ENCODE assay signal across 3 cellular contexts in the genomic region with DNA sequence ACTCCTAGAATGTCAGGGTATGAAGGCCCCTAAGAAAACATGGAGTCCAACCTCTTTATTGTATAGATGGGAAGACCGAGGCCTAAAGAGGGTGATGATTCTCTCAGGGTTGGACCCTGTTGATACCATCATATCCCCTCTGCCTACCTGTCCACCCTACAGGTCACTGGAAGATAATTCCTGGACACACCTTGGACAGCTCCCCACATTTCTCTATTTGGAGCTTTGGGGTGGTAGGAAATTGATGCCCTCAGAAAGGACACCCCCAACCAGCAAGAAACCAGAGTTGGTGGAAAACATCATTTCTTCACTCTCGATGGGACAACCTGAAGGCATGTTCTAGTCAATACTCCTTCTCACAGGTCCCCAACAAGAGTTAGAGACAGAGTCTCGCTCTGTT.
TF ChIP-seq lines count a peak whose summit lies in the region.

No MANE protein-coding gene starts in this region.

TF ChIP-seq in SK-N-SH, 30 proteins besides CTCF, POLR2A, EP300 and RAD21 (continued from another document):
- TF ChIP-seq REST (IDR thresholded peaks at IDR 0.05; ENCODE audit: low read depth, low read length) (peak; percentile 82), YY1 (IDR thresholded peaks at IDR 0.05; ENCODE audit: low read depth) (no peak)

TF ChIP-seq in SK-N-SH treated with all-trans-retinoic acid at 6 μM for 48 hours, 23 proteins besides CTCF, POLR2A, EP300 and RAD21 (continued from another document):
- TF ChIP-seq PPARA (CRISPR knock-in tag; IDR thresholded peaks at IDR 0.05; ENCODE audit: borderline replicate concordance), result no peak
- TF ChIP-seq PATZ1 (CRISPR knock-in tag; IDR thresholded peaks at IDR 0.05; ENCODE audit: borderline replicate concordance), result no peak
- no peak for TF ChIP-seq TCF4 (CRISPR knock-in tag; IDR thresholded peaks at IDR 0.05; ENCODE audit: borderline replicate concordance)
- TF ChIP-seq ESRRG (CRISPR knock-in tag; IDR thresholded peaks at IDR 0.05), result no peak

TF ChIP-seq in HEK293, 187 proteins besides CTCF, POLR2A, EP300 and RAD21:
- TF ChIP-seq REST (tag by site-specific recombination; IDR thresholded peaks at IDR 0.05) (peak; percentile 78), ZNF514 (tag by site-specific recombination; IDR thresholded peaks at IDR 0.05) (no peak), IKZF3 (tag by site-specific recombination; IDR thresholded peaks at IDR 0.05) (no peak)
